In the genomic region with DNA sequence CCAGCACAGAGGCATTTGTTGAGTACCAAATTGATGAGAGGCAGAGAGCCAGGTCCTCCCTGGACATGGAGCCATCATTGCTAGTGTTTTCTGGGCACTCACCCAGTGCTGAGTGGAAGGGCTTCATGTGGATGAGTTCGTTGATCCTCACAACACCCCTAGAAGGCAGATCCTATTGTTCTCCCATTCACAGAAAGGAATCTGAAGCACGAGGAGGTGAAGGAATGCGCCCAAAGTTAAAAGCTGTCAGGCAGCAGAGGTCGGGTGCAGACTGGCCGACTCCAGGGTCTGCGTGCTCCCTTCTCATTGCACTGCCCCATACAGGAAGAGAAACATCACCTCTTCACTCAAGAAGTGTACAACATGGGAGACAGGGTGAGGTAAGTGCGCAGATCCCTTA, we compare ENCODE assay signal across 20 cellular contexts.
DNase-seq lines count a peak whose midpoint lies in the region; ATAC-seq and TF ChIP-seq lines count a peak whose summit lies in the region.
"Had no signal": no experiment of that assay in that cellular context is flagged by ENCODE, and none has a peak within 500 bp of the region (broad histone marks: within the 10 kb centered on the region; RNA-seq: fewer than 3 reads in every experiment).

No MANE protein-coding gene starts in this region.

- no peak overlapping the region for H3K4ac ChIP-seq in neuronal stem cell (ENCODE audit: low read length)

- no peak overlapping the region for H2BK15ac ChIP-seq in neuronal stem cell (ENCODE audit: low read length)

- WGBS in neuronal stem cell (ENCODE audit: extremely low coverage in 2 of 2, insufficient read length in 2 of 2, insufficient replicate concordance in 1 of 2), 2 donors, result no CpG with 5 or more reads among the region's 7 CpGs

- H3K18ac ChIP-seq in neuronal stem cell (ENCODE audit: low read length), result peak overlapping the region; percentile 15

- POLR2A ChIA-PET in WTC11 (lab: Charles Lee), result no interaction called here

- H3K9ac ChIP-seq in neuronal stem cell (ENCODE audit: low read depth, low read length, poor library complexity), result no peak overlapping the region
- H3K9ac ChIP-seq: BLaER1, GM23248 had no signal

- H3K36me3 Mint-ChIP-seq in WTC11, result no peaks in the 10 kb centered on the region
- H3K36me3 Mint-ChIP-seq: CD14-positive monocyte; CD4-positive, alpha-beta memory T cell had no signal

- no peaks in the 10 kb centered on the region for H3K27me3 ChIP-seq in neuronal stem cell (ENCODE audit: control insufficient read depth in 3 of 3, insufficient read depth in 3 of 3, low read depth in 1 of 3, low read length in 3 of 3)
- H3K27me3 ChIP-seq in ascending aorta, result no peaks in the 10 kb centered on the region
- H3K27me3 ChIP-seq: BLaER1 had no signal

- peak; percentile 40 for DNase-seq in ELF-1 (ENCODE audit: low read depth, low spot score)
- no peak for DNase-seq in WTC11 (ENCODE audit: low spot score)
- peak; percentile 31 for DNase-seq in iPS-NIHi11 (ENCODE audit: low spot score)
- no peak for DNase-seq in neuronal stem cell (ENCODE audit: low spot score)
- no peak for DNase-seq in ascending aorta (ENCODE audit: low spot score in 2 of 2)
- DNase-seq: AML-193; CD4-positive, alpha-beta memory T cell; DMS153; DMS79; GF-D8; GM23248; H9 had no signal

- no peaks in the 10 kb centered on the region for H3K79me1 ChIP-seq in neuronal stem cell (ENCODE audit: low read depth, low read length)

- ATAC-seq in WTC11, result peak; percentile 62
- ATAC-seq in GM18520 (IDR thresholded peaks at IDR 0.05; ENCODE audit: unreplicated experiment), result no peak
- no peak for ATAC-seq in GM18907 (IDR thresholded peaks at IDR 0.05; ENCODE audit: unreplicated experiment)
- ATAC-seq in HG03442 (IDR thresholded peaks at IDR 0.05; ENCODE audit: unreplicated experiment), result no peak
- ATAC-seq: A549, K562 had no signal

- H3K4me3 Mint-ChIP-seq in WTC11, result no peak overlapping the region
- H3K4me3 Mint-ChIP-seq: CD14-positive monocyte; CD4-positive, alpha-beta memory T cell; H9 had no signal

- no peak overlapping the region for H2AFZ ChIP-seq in neuronal stem cell (ENCODE audit: low read length)
- H2AFZ ChIP-seq: GM23248 had no signal

- peaks cover 15 to 16% of the 10 kb centered on the region in 2 donors for H3K4me1 ChIP-seq in neuronal stem cell (ENCODE audit: control insufficient read depth in 2 of 2, insufficient read depth in 1 of 2, low read depth in 1 of 2, low read length in 2 of 2)
- H3K4me1 ChIP-seq in ascending aorta, result no peaks in the 10 kb centered on the region
- H3K4me1 ChIP-seq: BLaER1 had no signal

- H2BK120ac ChIP-seq in neuronal stem cell (ENCODE audit: low read depth, low read length), result no peak overlapping the region

- H3K9me3 ChIP-seq in neuronal stem cell (replicated peaks in 1 of 2; ENCODE audit: control insufficient read depth in 2 of 2, insufficient read depth in 1 of 2, low read depth in 1 of 2, low read length in 2 of 2) (no peaks in the 10 kb centered on the region), ascending aorta (no peaks in the 10 kb centered on the region)
- H3K9me3 ChIP-seq: A549, BLaER1 had no signal

- H2BK5ac ChIP-seq in neuronal stem cell (ENCODE audit: low read length), result no peak overlapping the region

- no peak overlapping the region for H3K27ac Mint-ChIP-seq in WTC11
- H3K27ac Mint-ChIP-seq: CD14-positive monocyte; CD4-positive, alpha-beta memory T cell; H9 had no signal

- no peak overlapping the region for H2BK12ac ChIP-seq in neuronal stem cell (ENCODE audit: low read length)

- H3K14ac ChIP-seq in neuronal stem cell (ENCODE audit: low read length), result no peak overlapping the region

- intact Hi-C loops in ascending aorta (cut with DNase I), result no loop called here

- TF ChIP-seq CTCF in WTC11 (IDR thresholded peaks at IDR 0.05) (no peak), ascending aorta (IDR thresholded peaks at IDR 0.05) (no peak)

- H3K27me3 Mint-ChIP-seq in WTC11 (ENCODE audit: low read depth), result peaks cover 9% of the 10 kb centered on the region

- H3K9me3 Mint-ChIP-seq in WTC11, result peaks cover 3% of the 10 kb centered on the region
- H3K9me3 Mint-ChIP-seq: CD14-positive monocyte; CD4-positive, alpha-beta memory T cell; H9 had no signal

- CTCF ChIA-PET in WTC11 (lab: Charles Lee), result interaction anchor here (0.8 to 1.5 kb wide), 2 partner anchors 52 to 553 kb away, joined by 3 to 4 read pairs; no protein-coding TSS in a partner anchor

- no peaks in the 10 kb centered on the region for H3K36me3 ChIP-seq in neuronal stem cell (replicated peaks in 1 of 2; ENCODE audit: control insufficient read depth in 2 of 2, insufficient read depth in 2 of 2, low read length in 2 of 2)
- no peaks in the 10 kb centered on the region for H3K36me3 ChIP-seq in ascending aorta
- H3K36me3 ChIP-seq: BLaER1 had no signal

- H4K91ac ChIP-seq in neuronal stem cell (ENCODE audit: low read depth, low read length, poor library complexity), result no peak overlapping the region

- H4K8ac ChIP-seq in neuronal stem cell (ENCODE audit: low read depth, low read length), result no peak overlapping the region

- H3K4me1 Mint-ChIP-seq in WTC11, result peaks cover 29% of the 10 kb centered on the region
- H3K4me1 Mint-ChIP-seq: CD4-positive, alpha-beta memory T cell had no signal

- H3K4me2 ChIP-seq in neuronal stem cell (ENCODE audit: insufficient read depth, low read length, poor library complexity, severe bottlenecking), result no peak overlapping the region
- H3K4me2 ChIP-seq: A549, BLaER1 had no signal

- H3K4me3 ChIP-seq in neuronal stem cell (ENCODE audit: low read length in 2 of 2), result no peak overlapping the region
- H3K4me3 ChIP-seq in ascending aorta, result no peak overlapping the region
- H3K4me3 ChIP-seq: A549, BLaER1, GM23248, K562 had no signal

- H2AK5ac ChIP-seq in neuronal stem cell (ENCODE audit: low read depth, low read length), result no peak overlapping the region

- H3K27ac ChIP-seq in neuronal stem cell (replicated peaks; ENCODE audit: low read length) (no peak overlapping the region), ascending aorta (no peak overlapping the region)
- H3K27ac ChIP-seq: 22Rv1, A549, BLaER1, GM23248 had no signal

- H3K23ac ChIP-seq in neuronal stem cell (ENCODE audit: low read depth, low read length, poor library complexity), result no peak overlapping the region

TF ChIP-seq in WTC11, 78 proteins besides CTCF, POLR2A, EP300 and RAD21:
- TF ChIP-seq, protein P1, sequence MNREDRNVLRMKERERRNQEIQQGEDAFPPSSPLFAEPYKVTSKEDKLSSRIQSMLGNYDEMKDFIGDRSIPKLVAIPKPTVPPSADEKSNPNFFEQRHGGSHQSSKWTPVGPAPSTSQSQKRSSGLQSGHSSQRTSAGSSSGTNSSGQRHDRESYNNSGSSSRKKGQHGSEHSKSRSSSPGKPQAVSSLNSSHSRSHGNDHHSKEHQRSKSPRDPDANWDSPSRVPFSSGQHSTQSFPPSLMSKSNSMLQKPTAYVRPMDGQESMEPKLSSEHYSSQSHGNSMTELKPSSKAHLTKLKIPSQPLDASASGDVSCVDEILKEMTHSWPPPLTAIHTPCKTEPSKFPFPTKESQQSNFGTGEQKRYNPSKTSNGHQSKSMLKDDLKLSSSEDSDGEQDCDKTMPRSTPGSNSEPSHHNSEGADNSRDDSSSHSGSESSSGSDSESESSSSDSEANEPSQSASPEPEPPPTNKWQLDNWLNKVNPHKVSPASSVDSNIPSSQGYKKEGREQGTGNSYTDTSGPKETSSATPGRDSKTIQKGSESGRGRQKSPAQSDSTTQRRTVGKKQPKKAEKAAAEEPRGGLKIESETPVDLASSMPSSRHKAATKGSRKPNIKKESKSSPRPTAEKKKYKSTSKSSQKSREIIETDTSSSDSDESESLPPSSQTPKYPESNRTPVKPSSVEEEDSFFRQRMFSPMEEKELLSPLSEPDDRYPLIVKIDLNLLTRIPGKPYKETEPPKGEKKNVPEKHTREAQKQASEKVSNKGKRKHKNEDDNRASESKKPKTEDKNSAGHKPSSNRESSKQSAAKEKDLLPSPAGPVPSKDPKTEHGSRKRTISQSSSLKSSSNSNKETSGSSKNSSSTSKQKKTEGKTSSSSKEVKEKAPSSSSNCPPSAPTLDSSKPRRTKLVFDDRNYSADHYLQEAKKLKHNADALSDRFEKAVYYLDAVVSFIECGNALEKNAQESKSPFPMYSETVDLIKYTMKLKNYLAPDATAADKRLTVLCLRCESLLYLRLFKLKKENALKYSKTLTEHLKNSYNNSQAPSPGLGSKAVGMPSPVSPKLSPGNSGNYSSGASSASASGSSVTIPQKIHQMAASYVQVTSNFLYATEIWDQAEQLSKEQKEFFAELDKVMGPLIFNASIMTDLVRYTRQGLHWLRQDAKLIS (CRISPR knock-in tag; IDR thresholded peaks at IDR 0.05; ENCODE audit: borderline replicate concordance), result no peak

Comparison
In these comparisons a context has a peak if more than half of its experiments do, and no peak if none do; other contexts are left out.
1. DNase-seq: peak in ELF-1 (single experiment) and iPS-NIHi11 (single experiment); none in WTC11 (single experiment), neuronal stem cell (single experiment) and ascending aorta (0 of 2).